ENCODE assay signal across 10 cellular contexts in genomic region chr2:26561918-26562810, GRCh38.
A peak's percentile ranks its signal among the peaks of the same experiment; 100 is the strongest.
DNase-seq lines count a peak whose midpoint lies in the region; ATAC-seq and TF ChIP-seq lines count a peak whose summit lies in the region.
"Had no signal": no experiment of that assay in that cellular context is flagged by ENCODE, and none has a peak within 500 bp of the region (broad histone marks: within the 10 kb centered on the region; RNA-seq: fewer than 3 reads in every experiment).

No MANE protein-coding gene starts in this region.

- no peaks in the 10 kb centered on the region for H3K4me1 ChIP-seq in trophoblast cell (ENCODE audit: control insufficient read depth in 1 of 2, insufficient read depth in 2 of 2, low read length in 2 of 2)

- H3K4ac ChIP-seq in trophoblast cell (ENCODE audit: low read depth, low read length): no peak overlapping the region

- peak; percentile 43 for TF ChIP-seq CTCF in activated CD8-positive, alpha-beta T cell treated with anti-CD3 and anti-CD28 coated beads for 36 hours (IDR thresholded peaks at IDR 0.05)
- no peak for TF ChIP-seq CTCF in fibroblast of the aortic adventitia (IDR thresholded peaks at IDR 0.05; ENCODE audit: insufficient read depth, low read length)

- peaks cover 61% of the 10 kb centered on the region for H3K27me3 Mint-ChIP-seq in activated CD8-positive, alpha-beta T cell treated with anti-CD3 and anti-CD28 coated beads for 36 hours

- intact Hi-C loops in activated CD8-positive, alpha-beta T cell treated with anti-CD3 and anti-CD28 coated beads for 36 hours (cut with micrococcal nuclease): no loop called here

- H4K8ac ChIP-seq in trophoblast cell (ENCODE audit: low read depth, low read length): no peak overlapping the region

- no peak overlapping the region for H3K18ac ChIP-seq in trophoblast cell (ENCODE audit: low read length)

- no peaks in the 10 kb centered on the region for H3K36me3 Mint-ChIP-seq in activated CD8-positive, alpha-beta T cell treated with anti-CD3 and anti-CD28 coated beads for 36 hours (ENCODE audit: low read depth)
- H3K36me3 Mint-ChIP-seq: IgD-negative memory B cell, mesothelial cell of epicardium had no signal

- no peak overlapping the region for H2BK12ac ChIP-seq in trophoblast cell (ENCODE audit: low read length)

- H3K27me3 ChIP-seq in trophoblast cell (ENCODE audit: insufficient read depth, low read length): no peaks in the 10 kb centered on the region

- no peaks in the 10 kb centered on the region for H3K9me3 Mint-ChIP-seq in activated CD8-positive, alpha-beta T cell treated with anti-CD3 and anti-CD28 coated beads for 36 hours
- H3K9me3 Mint-ChIP-seq: mesothelial cell of epicardium had no signal

- no peak overlapping the region for H3K23ac ChIP-seq in trophoblast cell (ENCODE audit: low read length)

- H2BK120ac ChIP-seq in trophoblast cell (ENCODE audit: insufficient read depth, low read length, poor library complexity): no peak overlapping the region

- H3K4me3 ChIP-seq in fibroblast of the aortic adventitia (ENCODE audit: low read depth, low read length): peak overlapping the region; percentile 13
- H3K4me3 ChIP-seq in trophoblast cell (ENCODE audit: low read depth, low read length): no peak overlapping the region

- no peak overlapping the region for H3K9ac ChIP-seq in trophoblast cell (ENCODE audit: low read length)

- H3K79me2 ChIP-seq in trophoblast cell (ENCODE audit: control insufficient read depth, insufficient read depth, low read length, poor library complexity): no peaks in the 10 kb centered on the region

- DNase-seq in DMS153 (lab: John Stamatoyannopoulos, UW): peak; percentile 67
- peak; percentile 15 for DNase-seq in MV-4-11 (lab: John Stamatoyannopoulos, UW)
- peak; percentile 65 for DNase-seq in activated CD8-positive, alpha-beta T cell treated with anti-CD3 and anti-CD28 coated beads for 36 hours
- no peak for DNase-seq in fibroblast of the aortic adventitia (ENCODE audit: low read depth)
- peak; percentile 4 to 58 for DNase-seq in trophoblast cell
- no peak for DNase-seq in T1000 (lab: John Stamatoyannopoulos, UW)

- H4K91ac ChIP-seq in trophoblast cell (ENCODE audit: low read depth, low read length): no peak overlapping the region

- no peak overlapping the region for H3K27ac ChIP-seq in trophoblast cell (ENCODE audit: low read depth, low read length)

- peak; percentile 94 for ATAC-seq in activated CD8-positive, alpha-beta T cell treated with anti-CD3 and anti-CD28 coated beads for 36 hours
- ATAC-seq in HG03432 (IDR thresholded peaks at IDR 0.05; ENCODE audit: unreplicated experiment): no peak
- ATAC-seq in HG03442 (IDR thresholded peaks at IDR 0.05; ENCODE audit: unreplicated experiment): no peak

- CTCF ChIA-PET in activated CD8-positive, alpha-beta T cell treated with anti-CD3 and anti-CD28 coated beads for 36 hours (lab: Charles Lee): interaction anchor here (0.8 to 1.4 kb wide), 2 partner anchors 16 to 97 kb away, joined by 3 to 11 read pairs; no protein-coding TSS in a partner anchor

- H3K4me2 ChIP-seq in trophoblast cell (ENCODE audit: low read length): no peak overlapping the region

- no peak overlapping the region for H2AK5ac ChIP-seq in trophoblast cell (ENCODE audit: low read length)

- H3K4me3 Mint-ChIP-seq in activated CD8-positive, alpha-beta T cell treated with anti-CD3 and anti-CD28 coated beads for 36 hours: peak overlapping the region; percentile 33
- H3K4me3 Mint-ChIP-seq: mesothelial cell of epicardium had no signal

- H3K4me1 Mint-ChIP-seq in activated CD8-positive, alpha-beta T cell treated with anti-CD3 and anti-CD28 coated beads for 36 hours (ENCODE audit: low read depth): peaks cover 11% of the 10 kb centered on the region
- H3K4me1 Mint-ChIP-seq: mesothelial cell of epicardium had no signal

- no peak overlapping the region for H2AFZ ChIP-seq in trophoblast cell (ENCODE audit: insufficient read depth, low read length, poor library complexity)

- no peaks in the 10 kb centered on the region for H3K79me1 ChIP-seq in trophoblast cell (ENCODE audit: low read length)

- H3K9me3 ChIP-seq in trophoblast cell (ENCODE audit: insufficient read depth, low read depth, low read length): no peaks in the 10 kb centered on the region

- no CpG with 5 or more reads among the region's 69 CpGs for WGBS in trophoblast cell (ENCODE audit: extremely low coverage, insufficient coverage, insufficient read length)

- H3K14ac ChIP-seq in trophoblast cell (ENCODE audit: low read length): no peak overlapping the region

- H3K36me3 ChIP-seq in trophoblast cell (ENCODE audit: control insufficient read depth in 1 of 2, insufficient read depth in 2 of 2, low read length in 2 of 2): no peaks in the 10 kb centered on the region

- POLR2A ChIA-PET in activated CD8-positive, alpha-beta T cell treated with anti-CD3 and anti-CD28 coated beads for 36 hours (lab: Charles Lee): no interaction called here

- H4K12ac ChIP-seq in trophoblast cell (ENCODE audit: low read depth, low read length): no peak overlapping the region

- no peak overlapping the region for H2BK5ac ChIP-seq in trophoblast cell (ENCODE audit: low read depth, low read length, poor library complexity)

- no peak overlapping the region for H3K27ac Mint-ChIP-seq in activated CD8-positive, alpha-beta T cell treated with anti-CD3 and anti-CD28 coated beads for 36 hours
- H3K27ac Mint-ChIP-seq: IgD-negative memory B cell, mesothelial cell of epicardium had no signal

Comparison
In these comparisons a context has a peak if more than half of its experiments do, and no peak if none do; other contexts are left out.
1. DNase-seq: peak in DMS153 (single experiment), MV-4-11 (single experiment), activated CD8-positive, alpha-beta T cell treated with anti-CD3 and anti-CD28 coated beads for 36 hours (single experiment) and trophoblast cell (2 of 2); none in fibroblast of the aortic adventitia (single experiment) and T1000 (single experiment).